ENCODE assay signal across 21 cellular contexts in genomic region chr1:177600936-177601335, GRCh38.
"Had no signal": no experiment of that assay in that cellular context is flagged by ENCODE, and none has a peak within 500 bp of the region (broad histone marks: within the 10 kb centered on the region; RNA-seq: fewer than 3 reads in every experiment).

No MANE protein-coding gene starts in this region.

- H3K9me3 ChIP-seq: tibial artery had no signal

- H3K4me3 ChIP-seq: hepatocyte, lung, neural progenitor cell, tibial artery had no signal

- ATAC-seq: activated CD4-positive, alpha-beta T cell treated with anti-CD3 and anti-CD28 coated beads for 36 hours; left lobe of liver; naive thymus-derived CD8-positive, alpha-beta T cell; stimulated activated naive CD8-positive, alpha-beta T cell treated with anti-CD3 and anti-CD28 coated beads, Interleukin-15, Interleukin-2, amounts not matched to agents 100 U/mL and 50 U/mL, for 24 hours; WTC11 had no signal

- H3K27me3 ChIP-seq: hepatocyte, neural progenitor cell, tibial artery had no signal

- H3K36me3 ChIP-seq: neural progenitor cell, tibial artery had no signal

- DNase-seq: activated CD4-positive, alpha-beta T cell treated with anti-CD3 and anti-CD28 coated beads for 36 hours; activated CD4-positive, alpha-beta T cell treated with anti-CD3 and anti-CD28 coated beads, Interleukin-2, amount 50 U/mL, for 48 hours; activated effector memory CD4-positive, alpha-beta T cell treated with Interleukin-2 at 50 U/mL for 16 hours; activated naive CD4-positive, alpha-beta T cell treated with anti-CD3 and anti-CD28 coated beads for 36 hours; activated naive CD8-positive, alpha-beta T cell treated with anti-CD3 and anti-CD28 coated beads, Interleukin-2, amount 10 ng/mL, durations not matched to agents 7 days and 5 days; activated T-cell treated with anti-CD3 and anti-CD28 coated beads, Interleukin-2, amount 50 U/mL, for 48 hours; amniotic stem cell; cerebellar nuclear complex; foreskin fibroblast; glutamatergic neuron; immature natural killer cell; naive thymus-derived CD8-positive, alpha-beta T cell; stimulated activated CD4-positive, alpha-beta T cell treated with anti-CD3 and anti-CD28 coated beads, Interleukin-4, amount 100 ng/mL, for 24 hours; stimulated activated naive CD8-positive, alpha-beta T cell treated with anti-CD3 and anti-CD28 coated beads, Interleukin-15, Interleukin-2, amounts not matched to agents 100 U/mL and 50 U/mL, for 24 hours; T-helper 9 cell; tibial artery had no signal

- H3K27ac ChIP-seq: hepatocyte, neural progenitor cell, tibial artery had no signal

- H3K4me1 ChIP-seq: tibial artery had no signal
